Comparison of ENCODE assay signal across 1 cellular context in genomic region chr3:125651246-125651645, GRCh38.
TF ChIP-seq lines count a peak whose summit lies in the region.

No MANE protein-coding gene starts in this region.

TF ChIP-seq in SK-N-SH treated with all-trans-retinoic acid at 6 μM for 48 hours, 23 proteins besides CTCF, POLR2A, EP300 and RAD21 (continued from another document):
- TF ChIP-seq PATZ1 (CRISPR knock-in tag; IDR thresholded peaks at IDR 0.05; ENCODE audit: borderline replicate concordance) = no peak
- TF ChIP-seq ISL1 (CRISPR knock-in tag; IDR thresholded peaks at IDR 0.05) = no peak
- no peak for TF ChIP-seq ZNF70 (CRISPR knock-in tag; IDR thresholded peaks at IDR 0.05)
- TF ChIP-seq ZFP30 (CRISPR knock-in tag; IDR thresholded peaks at IDR 0.05) = no peak
- no peak for TF ChIP-seq TCF4 (CRISPR knock-in tag; IDR thresholded peaks at IDR 0.05; ENCODE audit: borderline replicate concordance)
- TF ChIP-seq CSRNP3 (CRISPR knock-in tag; IDR thresholded peaks at IDR 0.05) = no peak
- TF ChIP-seq TSHZ2 (CRISPR knock-in tag; IDR thresholded peaks at IDR 0.05) = no peak
- no peak for TF ChIP-seq ZC3H10 (CRISPR knock-in tag; IDR thresholded peaks at IDR 0.05)
- TF ChIP-seq CSDC2 (CRISPR knock-in tag; IDR thresholded peaks at IDR 0.05) = no peak
- TF ChIP-seq GLIS3 (CRISPR knock-in tag; IDR thresholded peaks at IDR 0.05) = no peak
- no peak for TF ChIP-seq TOX (CRISPR knock-in tag; IDR thresholded peaks at IDR 0.05; ENCODE audit: borderline replicate concordance)
- no peak for TF ChIP-seq ESRRG (CRISPR knock-in tag; IDR thresholded peaks at IDR 0.05)
- TF ChIP-seq BACH2 (CRISPR knock-in tag; IDR thresholded peaks at IDR 0.05; ENCODE audit: borderline replicate concordance) = no peak
- no peak for TF ChIP-seq PPARA (CRISPR knock-in tag; IDR thresholded peaks at IDR 0.05; ENCODE audit: borderline replicate concordance)
- no peak for TF ChIP-seq CREB5 (CRISPR knock-in tag; IDR thresholded peaks at IDR 0.05; ENCODE audit: low read depth)
- no peak for TF ChIP-seq POU6F1 (CRISPR knock-in tag; IDR thresholded peaks at IDR 0.05; ENCODE audit: borderline replicate concordance, low read depth)
- no peak for TF ChIP-seq ARNTL (CRISPR knock-in tag; IDR thresholded peaks at IDR 0.05; ENCODE audit: borderline replicate concordance, low read depth)
TF ChIP-seq in SK-N-SH treated with all-trans-retinoic acid at 6 μM for 48 hours: peak in this region for 0.
